Comparison of ENCODE assay signal across 13 cellular contexts in genomic region chr7:78073470-78074382, GRCh38.
A peak's percentile ranks its signal among the peaks of the same experiment; 100 is the strongest.
DNase-seq lines count a peak whose midpoint lies in the region; ATAC-seq and TF ChIP-seq lines count a peak whose summit lies in the region.
"Had no signal": no experiment of that assay in that cellular context is flagged by ENCODE, and none has a peak within 500 bp of the region (broad histone marks: within the 10 kb centered on the region; RNA-seq: fewer than 3 reads in every experiment).

No MANE protein-coding gene starts in this region.

- no peaks in the 10 kb centered on the region for H3K27me3 ChIP-seq in endocrine pancreas (ENCODE audit: control insufficient read depth, insufficient read depth, low read length)
- H3K27me3 ChIP-seq in ascending aorta, result no peaks in the 10 kb centered on the region
- H3K27me3 ChIP-seq in thyroid gland, result no peaks in the 10 kb centered on the region
- H3K27me3 ChIP-seq: suprapubic skin had no signal

- peak; percentile 41 for DNase-seq in NCI-H2029 treated with DMSO at 0.1 percent for 48 hours (lab: John Stamatoyannopoulos, UW)
- DNase-seq in NCI-H2029 (lab: John Stamatoyannopoulos, UW), result no peak
- DNase-seq in NCI-H526 (lab: John Stamatoyannopoulos, UW), result peak; percentile 80 to 81
- peak; percentile 41 for DNase-seq in renal cortical epithelial cell (ENCODE audit: low read depth)
- no peak for DNase-seq in ascending aorta (ENCODE audit: low spot score in 2 of 2)
- no peak for DNase-seq in thyroid gland
- DNase-seq: amniotic stem cell, left ventricle myocardium superior, SW 1271 had no signal

- peak overlapping the region; percentile 9 for H3K4me3 ChIP-seq in endocrine pancreas (ENCODE audit: control insufficient read depth, insufficient read depth, low read length)
- H3K4me3 ChIP-seq in ascending aorta, result no peak overlapping the region
- H3K4me3 ChIP-seq in thyroid gland (replicated peaks in 1 of 3), result no peak overlapping the region
- H3K4me3 ChIP-seq: suprapubic skin had no signal

- WGBS in thyroid gland, 2 donors, result 58 to 64% methylated on average over 9 of the region's 9 CpGs

- intact Hi-C loops in ascending aorta (cut with DNase I), result no loop called here
- intact Hi-C loops in thyroid gland (cut with DNase I), result no loop called here

- TF ChIP-seq CTCF in ascending aorta (IDR thresholded peaks at IDR 0.05) (no peak), thyroid gland (IDR thresholded peaks at IDR 0.05) (no peak)

- no peak overlapping the region for H3K9ac ChIP-seq in endocrine pancreas (ENCODE audit: control insufficient read depth, insufficient read depth, low read length)

- TF ChIP-seq POLR2A in thyroid gland (IDR thresholded peaks at IDR 0.05), result no peak

- ATAC-seq in HG02623 (IDR thresholded peaks at IDR 0.05; ENCODE audit: unreplicated experiment), result no peak
- ATAC-seq: activated T-helper 17 cell treated with anti-CD3 and anti-CD28 coated beads, Interleukin-2, amount 50 U/mL, for 72 hours; left ventricle myocardium superior had no signal

- H3K4me1 ChIP-seq in endocrine pancreas (ENCODE audit: control insufficient read depth, insufficient read depth, low read length) (peaks cover 9% of the 10 kb centered on the region), ascending aorta (no peaks in the 10 kb centered on the region), thyroid gland (no peaks in the 10 kb centered on the region)
- H3K4me1 ChIP-seq: suprapubic skin had no signal

- H3K36me3 ChIP-seq in endocrine pancreas (ENCODE audit: control insufficient read depth, insufficient read depth, low read length) (no peaks in the 10 kb centered on the region), ascending aorta (no peaks in the 10 kb centered on the region), thyroid gland (no peaks in the 10 kb centered on the region)
- H3K36me3 ChIP-seq: suprapubic skin had no signal

- H3K27ac ChIP-seq in ascending aorta, result no peak overlapping the region
- H3K27ac ChIP-seq in thyroid gland, result no peak overlapping the region
- H3K27ac ChIP-seq: suprapubic skin had no signal

- H3K9me3 ChIP-seq in endocrine pancreas (ENCODE audit: control insufficient read depth, low read length), result no peaks in the 10 kb centered on the region
- no peaks in the 10 kb centered on the region for H3K9me3 ChIP-seq in ascending aorta
- H3K9me3 ChIP-seq in thyroid gland, result no peaks in the 10 kb centered on the region
- H3K9me3 ChIP-seq: suprapubic skin had no signal

Comparison
In these comparisons a context has a peak if more than half of its experiments do, and no peak if none do; other contexts are left out.
1. DNase-seq: peak in NCI-H2029 treated with DMSO at 0.1 percent for 48 hours (single experiment), NCI-H526 (2 of 2) and renal cortical epithelial cell (single experiment); none in NCI-H2029 (single experiment), ascending aorta (0 of 2) and thyroid gland (0 of 2).